Comparison of ENCODE assay signal across 8 cellular contexts in genomic region chr4:74932832-74933561, GRCh38. TPM values are rescaled to one million over a fixed set of nuclear protein-coding genes. Genes with fewer than 3 reads are reported as not detected.
DNase-seq lines count a peak whose midpoint lies in the region; ATAC-seq and FAIRE-seq lines count a peak whose summit lies in the region.

PARM1 (plus strand) TSS chr4:74933116; CDS start chr4:74933328, 212 bp downstream.

- peaks cover 18% of the 10 kb centered on the region for H3K4me1 Mint-ChIP-seq in activated naive CD4-positive, alpha-beta T cell treated with anti-CD3 and anti-CD28 coated beads for 36 hours (ENCODE audit: low read depth)

- H3K27me3 Mint-ChIP-seq in activated naive CD4-positive, alpha-beta T cell treated with anti-CD3 and anti-CD28 coated beads for 36 hours (ENCODE audit: low read depth), result peaks cover 54% of the 10 kb centered on the region

- CTCF ChIA-PET in activated naive CD4-positive, alpha-beta T cell treated with anti-CD3 and anti-CD28 coated beads for 36 hours (lab: Charles Lee), result no interaction called here

- no peak within 1 kb of the TSS for H3K4ac ChIP-seq in neuronal stem cell (ENCODE audit: low read length)

- peak within 1 kb of the TSS; percentile 97 for H3K4me2 ChIP-seq in neuronal stem cell (ENCODE audit: insufficient read depth, low read length, poor library complexity, severe bottlenecking)

- DNase-seq in COLO668 (lab: John Stamatoyannopoulos, UW; ENCODE audit: unreplicated experiment) (peak; percentile 95), NCI-H446 treated with DMSO at 0.1 percent for 48 hours (lab: John Stamatoyannopoulos, UW) (peak; percentile 62), glomerular endothelial cell (ENCODE audit: extremely low read depth, low read depth, low spot score) (peak; percentile 12), neuronal stem cell (ENCODE audit: low spot score) (peak; percentile 83), urothelium cell line (ENCODE audit: low spot score) (peak; percentile 87)
- peak; percentile 70 for DNase-seq in activated naive CD4-positive, alpha-beta T cell treated with anti-CD3 and anti-CD28 coated beads for 36 hours

- H3K18ac ChIP-seq in neuronal stem cell (ENCODE audit: low read length), result peak within 1 kb of the TSS; percentile 85

- no peak for FAIRE-seq in urothelium cell line (lab: Jason Lieb, UNC)

- H3K4me3 Mint-ChIP-seq in activated naive CD4-positive, alpha-beta T cell treated with anti-CD3 and anti-CD28 coated beads for 36 hours, result peak within 1 kb of the TSS; percentile 54

- no peak within 1 kb of the TSS for H3K14ac ChIP-seq in neuronal stem cell (ENCODE audit: low read length)

- H2AK5ac ChIP-seq in neuronal stem cell (ENCODE audit: low read depth, low read length), result peak within 1 kb of the TSS; percentile 17

- no peaks in the 10 kb centered on the region for H3K9me3 Mint-ChIP-seq in activated naive CD4-positive, alpha-beta T cell treated with anti-CD3 and anti-CD28 coated beads for 36 hours

- no peak within 1 kb of the TSS for H2BK5ac ChIP-seq in neuronal stem cell (ENCODE audit: low read length)

- no peak within 1 kb of the TSS for H3K27ac Mint-ChIP-seq in activated naive CD4-positive, alpha-beta T cell treated with anti-CD3 and anti-CD28 coated beads for 36 hours

- peak within 1 kb of the TSS; percentile 8 for H3K23ac ChIP-seq in neuronal stem cell (ENCODE audit: low read depth, low read length, poor library complexity)

- peak within 1 kb of the TSS; percentile 35 for H2BK12ac ChIP-seq in neuronal stem cell (ENCODE audit: low read length)

- H3K36me3 ChIP-seq in neuronal stem cell (replicated peaks in 1 of 2; ENCODE audit: control insufficient read depth in 2 of 2, insufficient read depth in 2 of 2, low read length in 2 of 2), result no peaks in the 10 kb centered on the region

- ATAC-seq in GM19035 (IDR thresholded peaks at IDR 0.05; ENCODE audit: unreplicated experiment), result peak; percentile 89
- peak; percentile 66 for ATAC-seq in HG03159 (IDR thresholded peaks at IDR 0.05; ENCODE audit: unreplicated experiment)

- H3K4me3 ChIP-seq in neuronal stem cell (ENCODE audit: low read length in 2 of 2), result peak within 1 kb of the TSS; percentile 54 to 82

- peak within 1 kb of the TSS; percentile 73 for H3K9ac ChIP-seq in neuronal stem cell (ENCODE audit: low read depth, low read length, poor library complexity)

- peak within 1 kb of the TSS; percentile 49 for H4K8ac ChIP-seq in neuronal stem cell (ENCODE audit: low read depth, low read length)

- intact Hi-C loops in activated naive CD4-positive, alpha-beta T cell treated with anti-CD3 and anti-CD28 coated beads for 36 hours (cut with micrococcal nuclease), result loop anchor here (5.0 kb wide), 1 partner anchor 559 kb away; no protein-coding TSS in a partner anchor

- H3K27me3 ChIP-seq in neuronal stem cell (ENCODE audit: control insufficient read depth in 3 of 3, insufficient read depth in 3 of 3, low read depth in 1 of 3, low read length in 3 of 3), result peaks cover 4 to 27% (median 15%) of the 10 kb centered on the region in 3 experiments

- H3K4me1 ChIP-seq in neuronal stem cell (ENCODE audit: control insufficient read depth in 2 of 2, insufficient read depth in 1 of 2, low read depth in 1 of 2, low read length in 2 of 2), result peaks cover 4 to 17% of the 10 kb centered on the region in 2 donors

- H3K27ac ChIP-seq in neuronal stem cell (replicated peaks; ENCODE audit: low read length), result no peak within 1 kb of the TSS

- no CpG with 5 or more reads among the region's 64 CpGs for WGBS in neuronal stem cell (ENCODE audit: extremely low coverage in 2 of 2, insufficient read length in 2 of 2, insufficient replicate concordance in 1 of 2), 2 donors

- no peaks in the 10 kb centered on the region for H3K79me1 ChIP-seq in neuronal stem cell (ENCODE audit: low read depth, low read length)

- no peaks in the 10 kb centered on the region for H3K9me3 ChIP-seq in neuronal stem cell (replicated peaks in 1 of 2; ENCODE audit: control insufficient read depth in 2 of 2, insufficient read depth in 1 of 2, low read depth in 1 of 2, low read length in 2 of 2)

- peak within 1 kb of the TSS; percentile 69 for H2BK15ac ChIP-seq in neuronal stem cell (ENCODE audit: low read length)

- H2BK120ac ChIP-seq in neuronal stem cell (ENCODE audit: low read depth, low read length), result peak within 1 kb of the TSS; percentile 62

- no peaks in the 10 kb centered on the region for H3K36me3 Mint-ChIP-seq in activated naive CD4-positive, alpha-beta T cell treated with anti-CD3 and anti-CD28 coated beads for 36 hours (ENCODE audit: low read depth)

- H4K91ac ChIP-seq in neuronal stem cell (ENCODE audit: low read depth, low read length, poor library complexity), result no peak within 1 kb of the TSS

- peak within 1 kb of the TSS; percentile 99 for H2AFZ ChIP-seq in neuronal stem cell (ENCODE audit: low read length)

RNA-seq across cellular contexts. Expression of gene PARM1, which starts in this region (rescaled TPM):
- total RNA-seq in activated naive CD4-positive, alpha-beta T cell treated with anti-CD3 and anti-CD28 coated beads for 36 hours, result under 1 TPM in 1 of 2 experiments, not detected in 1; 0.05 TPM
- total RNA-seq in glomerular endothelial cell, result 0.06 and 0.24 TPM in 2 replicates
- polyA plus RNA-seq in neuronal stem cell (2013, experiment 1 of 2), result 2.0 TPM
- polyA plus RNA-seq in neuronal stem cell (2013, experiment 2 of 2), result 2.0 TPM

Comparison
In these comparisons a context has a peak if more than half of its experiments do, and no peak if none do; other contexts are left out.
1. Peak in DNase-seq in activated naive CD4-positive, alpha-beta T cell treated with anti-CD3 and anti-CD28 coated beads for 36 hours; RNA of the gene not detected or under 1 TPM.
2. Peak in DNase-seq in glomerular endothelial cell; RNA of the gene not detected or under 1 TPM.
3. DNase-seq: peak in every context shown above with its lines; median percentile 95 in COLO668; 87 in urothelium cell line; 83 in neuronal stem cell; 70 in activated naive CD4-positive, alpha-beta T cell treated with anti-CD3 and anti-CD28 coated beads for 36 hours; 62 in NCI-H446 treated with DMSO at 0.1 percent for 48 hours; 12 in glomerular endothelial cell.